11 cellular contexts compared by ENCODE assay signal in genomic region chr15:79811406-79812405, GRCh38.
DNase-seq lines count a peak whose midpoint lies in the region; ATAC-seq and TF ChIP-seq lines count a peak whose summit lies in the region.
"Had no signal": no experiment of that assay in that cellular context is flagged by ENCODE, and none has a peak within 500 bp of the region (broad histone marks: within the 10 kb centered on the region; RNA-seq: fewer than 3 reads in every experiment).

No MANE protein-coding gene starts in this region.

- no peaks in the 10 kb centered on the region for H3K79me2 ChIP-seq in GM23248 (ENCODE audit: insufficient read depth)

- no peaks in the 10 kb centered on the region for H3K9me3 ChIP-seq in GM23248 (ENCODE audit: low read depth)
- H3K9me3 ChIP-seq in gastroesophageal sphincter = no peaks in the 10 kb centered on the region
- no peaks in the 10 kb centered on the region for H3K9me3 ChIP-seq in sigmoid colon

- TF ChIP-seq CTCF in gastroesophageal sphincter (IDR thresholded peaks at IDR 0.05) (no peak), sigmoid colon (IDR thresholded peaks at IDR 0.05) (no peak)

- ATAC-seq in gastroesophageal sphincter = peak; percentile 55
- ATAC-seq in GM21381 (IDR thresholded peaks at IDR 0.05; ENCODE audit: unreplicated experiment) = no peak
- ATAC-seq: activated T-cell treated with anti-CD3 and anti-CD28 coated beads, Interleukin-2, amount 50 U/mL, for 72 hours had no signal

- peak overlapping the region; percentile 1 for H3K4me2 ChIP-seq in GM23248 (ENCODE audit: unreplicated experiment)

- no peak overlapping the region for H2AFZ ChIP-seq in GM23248

- H3K9me2 ChIP-seq in GM23248 (ENCODE audit: insufficient read depth) = no peaks in the 10 kb centered on the region

- TF ChIP-seq POLR2A in gastroesophageal sphincter (IDR thresholded peaks at IDR 0.05) = no peak
- no peak for TF ChIP-seq POLR2A in sigmoid colon (IDR thresholded peaks at IDR 0.05)

- DNase-seq in GM23248 (peak; percentile 78), SHP77 treated with DMSO at 0.1 percent for 48 hours (lab: John Stamatoyannopoulos, UW) (peak; percentile 11), sigmoid colon (peak; percentile 87), iPS-NIHi7 (ENCODE audit: extremely low spot score) (no peak), retina (no peak)
- DNase-seq in activated effector memory CD4-positive, alpha-beta T cell treated with Interleukin-2 at 50 U/mL for 16 hours = no peak
- DNase-seq: activated T-cell treated with anti-CD3 and anti-CD28 coated beads, Interleukin-2, amount 50 U/mL, for 72 hours; DMS153; mesenchymal stem cell had no signal

- no peak for TF ChIP-seq EP300 in gastroesophageal sphincter (IDR thresholded peaks at IDR 0.05)
- TF ChIP-seq EP300 in sigmoid colon (IDR thresholded peaks at IDR 0.05) = no peak

- no peaks in the 10 kb centered on the region for H3K27me3 ChIP-seq in GM23248 (replicated peaks; ENCODE audit: insufficient read depth)
- no peaks in the 10 kb centered on the region for H3K27me3 ChIP-seq in gastroesophageal sphincter
- H3K27me3 ChIP-seq in sigmoid colon = no peaks in the 10 kb centered on the region

- H3K4me1 ChIP-seq in GM23248 (ENCODE audit: insufficient read depth) (peaks cover 18% of the 10 kb centered on the region), gastroesophageal sphincter (peaks cover 0 to 15% (median 4%) of the 10 kb centered on the region in 3 donors), sigmoid colon (peaks cover 0 to 19% (median 18%) of the 10 kb centered on the region in 4 donors)

- in situ Hi-C loops in GM23248 (cut with MboI) = no loop called here

- H3F3A ChIP-seq in GM23248 (ENCODE audit: insufficient read depth) = no peaks in the 10 kb centered on the region

- peak overlapping the region; percentile 17; the same call in 1 of the 2 replicates for H3K9ac ChIP-seq in GM23248

- H3K4me3 ChIP-seq in GM23248 (no peak overlapping the region), gastroesophageal sphincter (no peak overlapping the region), sigmoid colon (no peak overlapping the region)

- peak overlapping the region; percentile 23 for H3K27ac ChIP-seq in GM23248
- H3K27ac ChIP-seq in gastroesophageal sphincter = no peak overlapping the region
- no peak overlapping the region for H3K27ac ChIP-seq in sigmoid colon

- H3K36me3 ChIP-seq in GM23248 (ENCODE audit: low read depth) = no peaks in the 10 kb centered on the region
- no peaks in the 10 kb centered on the region for H3K36me3 ChIP-seq in gastroesophageal sphincter
- H3K36me3 ChIP-seq in sigmoid colon = no peaks in the 10 kb centered on the region

- WGBS in GM23248 (ENCODE audit: low coverage in 1 of 2, low lambda C conversion rate in 2 of 2, missing lambda C conversion rate in 2 of 2), 2 experiments = 35 to 36% methylated on average over 15 of the region's 15 CpGs
- WGBS in gastroesophageal sphincter (ENCODE audit: low coverage in 1 of 2), 2 donors = 37 to 61% methylated on average over 13 to 15 of the region's 15 CpGs
- 44 to 72% methylated on average over 15 of the region's 15 CpGs for WGBS in sigmoid colon, 2 donors

- intact Hi-C loops in sigmoid colon (cut with DNase I) = no loop called here

- H4K20me1 ChIP-seq in GM23248 (ENCODE audit: insufficient read depth) = no peaks in the 10 kb centered on the region

Comparison
In these comparisons a context has a peak if more than half of its experiments do, and no peak if none do; other contexts are left out.
1. DNase-seq: peak in GM23248 (single experiment), SHP77 treated with DMSO at 0.1 percent for 48 hours (single experiment) and sigmoid colon (single experiment); none in iPS-NIHi7 (single experiment), retina (single experiment) and activated effector memory CD4-positive, alpha-beta T cell treated with Interleukin-2 at 50 U/mL for 16 hours (single experiment).